Comparison of ENCODE assay signal across 1 cellular context in genomic region chr22:31586137-31586920, GRCh38.
TF ChIP-seq lines count a peak whose summit lies in the region.

No MANE protein-coding gene starts in this region.

TF ChIP-seq in HepG2, 621 proteins besides CTCF, POLR2A, EP300 and RAD21 (continued from another document and continues in another):
- TF ChIP-seq ZBTB40 (IDR thresholded peaks at IDR 0.05) = no peak
- peak; percentile 55; the same call in 1 of the 2 replicates for TF ChIP-seq ZBTB40 (CRISPR knock-in tag; IDR thresholded peaks at IDR 0.05)
- TF ChIP-seq FOXA3 (CRISPR knock-in tag; IDR thresholded peaks at IDR 0.05) = peak; percentile 80
- TF ChIP-seq NFIB (CRISPR knock-in tag; IDR thresholded peaks at IDR 0.05; ENCODE audit: borderline replicate concordance) = no peak
- TF ChIP-seq HOMEZ (CRISPR knock-in tag; IDR thresholded peaks at IDR 0.05; ENCODE audit: low read depth) = peak; percentile 83
- peak; percentile 93 for TF ChIP-seq NR2C2 (CRISPR knock-in tag; IDR thresholded peaks at IDR 0.05; ENCODE audit: borderline replicate concordance)
- no peak for TF ChIP-seq PCBP1 (IDR thresholded peaks at IDR 0.05; ENCODE audit: borderline replicate concordance, low read depth, low read length)
- TF ChIP-seq ARNT (IDR thresholded peaks at IDR 0.05) = no peak
- TF ChIP-seq ZNF383 (CRISPR knock-in tag; IDR thresholded peaks at IDR 0.05; ENCODE audit: borderline replicate concordance) = no peak
- TF ChIP-seq ZNF547 (CRISPR knock-in tag; IDR thresholded peaks at IDR 0.05) = 0 out of 2 replicates have a peak, but pooled peaks have one; percentile 29
- peak; percentile 98 for TF ChIP-seq PAXIP1 (CRISPR knock-in tag; conservative IDR thresholded peaks at IDR 0.05)
- TF ChIP-seq CC2D1A (CRISPR knock-in tag; IDR thresholded peaks at IDR 0.05) = no peak
- peak; percentile 44; the same call in 1 of the 2 replicates for TF ChIP-seq HNF1A (IDR thresholded peaks at IDR 0.05; ENCODE audit: low read depth)
- TF ChIP-seq HNF1A (CRISPR knock-in tag; IDR thresholded peaks at IDR 0.05; ENCODE audit: borderline replicate concordance) = peak; percentile 80; the same call in 1 of the 2 replicates
- TF ChIP-seq TEAD3 (CRISPR knock-in tag; optimal IDR thresholded peaks at IDR 0.05; ENCODE audit: borderline replicate concordance) = peak; percentile 75
- TF ChIP-seq CEBPG (CRISPR knock-in tag; IDR thresholded peaks at IDR 0.05) = peak; percentile 50
- TF ChIP-seq ELK4 (CRISPR knock-in tag; IDR thresholded peaks at IDR 0.05; ENCODE audit: borderline replicate concordance) = no peak
- TF ChIP-seq ZGPAT (CRISPR knock-in tag; IDR thresholded peaks at IDR 0.05) = peak; percentile 80
- TF ChIP-seq ATF1 (CRISPR knock-in tag; IDR thresholded peaks at IDR 0.05) = peak; percentile 81
- no peak for TF ChIP-seq REXO4 (CRISPR knock-in tag; IDR thresholded peaks at IDR 0.05; ENCODE audit: borderline replicate concordance)
- no peak for TF ChIP-seq ZNF570 (CRISPR knock-in tag; IDR thresholded peaks at IDR 0.05; ENCODE audit: borderline replicate concordance)
- no peak for TF ChIP-seq ZNF660 (CRISPR knock-in tag; IDR thresholded peaks at IDR 0.05; ENCODE audit: borderline replicate concordance, low read depth)
- TF ChIP-seq MAFK (conservative IDR thresholded peaks at IDR 0.05 in 1 of 2, IDR thresholded peaks at IDR 0.05 in 1 of 2; ENCODE audit: low read length in 2 of 2) = peak; percentile 31 to 51; a peak in 3 of 4 replicates
- no peak for TF ChIP-seq ZNF589 (CRISPR knock-in tag; conservative IDR thresholded peaks at IDR 0.05)
- peak; percentile 94 for TF ChIP-seq ISL2 (CRISPR knock-in tag; IDR thresholded peaks at IDR 0.05)
- TF ChIP-seq YEATS4 (CRISPR knock-in tag; IDR thresholded peaks at IDR 0.05; ENCODE audit: borderline replicate concordance) = peak; percentile 16; the same call in 1 of the 2 replicates
- TF ChIP-seq ZNF552 (CRISPR knock-in tag; IDR thresholded peaks at IDR 0.05; ENCODE audit: borderline replicate concordance) = no peak
- no peak for TF ChIP-seq ZNF777 (CRISPR knock-in tag; IDR thresholded peaks at IDR 0.05)
- TF ChIP-seq FOSL1 (CRISPR knock-in tag; IDR thresholded peaks at IDR 0.05; ENCODE audit: borderline replicate concordance) = no peak
- TF ChIP-seq TGIF2 (CRISPR knock-in tag; IDR thresholded peaks at IDR 0.05) = peak; percentile 45; the same call in 1 of the 2 replicates
- no peak for TF ChIP-seq ADNP (CRISPR knock-in tag; IDR thresholded peaks at IDR 0.05)
- peak; percentile 77; the same call in 1 of the 2 replicates for TF ChIP-seq NCOR1 (IDR thresholded peaks at IDR 0.05; ENCODE audit: borderline replicate concordance, low read length)
- peak; percentile 72; the same call in 1 of the 2 replicates for TF ChIP-seq IRF2 (CRISPR knock-in tag; IDR thresholded peaks at IDR 0.05)
- TF ChIP-seq KDM3A (CRISPR knock-in tag; IDR thresholded peaks at IDR 0.05; ENCODE audit: low read depth) = no peak
- peak; percentile 67; the same call in 1 of the 2 replicates for TF ChIP-seq ZBTB21 (CRISPR knock-in tag; IDR thresholded peaks at IDR 0.05)
- peak; percentile 60; the same call in 1 of the 2 replicates for TF ChIP-seq ZNF691 (CRISPR knock-in tag; IDR thresholded peaks at IDR 0.05; ENCODE audit: borderline replicate concordance, low read depth)
- 0 out of 2 replicates have a peak, but pooled peaks have one; percentile 30 for TF ChIP-seq KDM1A (CRISPR knock-in tag; IDR thresholded peaks at IDR 0.05)
